Comparison of ENCODE assay signal across 8 cellular contexts in the genomic region with DNA sequence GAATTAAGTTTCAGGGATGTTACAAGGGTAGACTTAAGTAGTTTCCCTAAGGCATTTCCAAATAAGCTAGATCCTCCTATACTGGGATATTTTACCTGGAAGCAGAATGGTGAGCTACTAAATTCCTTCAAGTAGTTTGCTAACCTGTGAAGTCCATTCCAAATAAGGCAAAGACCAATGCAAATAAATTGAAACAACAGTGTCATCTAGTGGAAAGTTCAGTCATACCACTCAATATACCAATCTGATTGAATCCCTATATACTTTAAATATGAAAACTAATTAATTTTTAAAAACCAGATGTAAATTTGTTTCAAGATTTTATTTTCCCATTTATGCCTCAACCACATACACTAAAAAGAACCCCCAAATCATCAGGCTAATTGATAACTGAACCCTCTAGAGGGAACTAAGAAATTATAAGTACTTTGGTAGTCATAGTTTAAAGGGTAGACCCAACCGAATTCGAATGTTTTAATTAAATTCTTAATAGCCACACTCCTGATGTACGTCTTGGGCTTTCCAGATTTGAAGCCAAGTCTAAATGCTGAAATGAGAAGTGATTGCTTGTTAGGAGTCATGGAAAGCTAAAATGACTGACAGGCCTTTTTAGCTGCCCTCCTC.
DNase-seq lines count a peak whose midpoint lies in the region; ATAC-seq and TF ChIP-seq lines count a peak whose summit lies in the region.

No MANE protein-coding gene starts in this region.

- H3K4me1 ChIP-seq in RWPE2 (ENCODE audit: insufficient read depth, poor library complexity, severe bottlenecking) (no peaks in the 10 kb centered on the region), smooth muscle cell (ENCODE audit: low read depth) (no peaks in the 10 kb centered on the region)

- TF ChIP-seq CTCF in RWPE2 (IDR thresholded peaks at IDR 0.05; ENCODE audit: poor library complexity, severe bottlenecking) (peak; percentile 90), foreskin fibroblast (IDR thresholded peaks at IDR 0.05; ENCODE audit: low read depth, low read length) (peak; percentile 60), smooth muscle cell (IDR thresholded peaks at IDR 0.05; ENCODE audit: borderline replicate concordance, insufficient read depth, poor library complexity, severe bottlenecking) (peak; percentile 74)

- no peak overlapping the region for H2AFZ ChIP-seq in smooth muscle cell (ENCODE audit: low read depth)

- H3K9ac ChIP-seq in smooth muscle cell (ENCODE audit: low read depth) = no peak overlapping the region

- ATAC-seq in RWPE2 (ENCODE audit: low read depth) (peak; percentile 66), HG03439 (IDR thresholded peaks at IDR 0.05; ENCODE audit: unreplicated experiment) (no peak)

- H3K36me3 ChIP-seq in RWPE2 (ENCODE audit: low read depth) (no peaks in the 10 kb centered on the region), smooth muscle cell (ENCODE audit: low read depth) (no peaks in the 10 kb centered on the region)

- no peaks in the 10 kb centered on the region for H3K79me2 ChIP-seq in smooth muscle cell (ENCODE audit: low read depth)

- H3K4me2 ChIP-seq in smooth muscle cell = no peak overlapping the region

- DNase-seq in SKM-1 treated with dmso at 0.1 percent for 144 hours (lab: John Stamatoyannopoulos, UW; ENCODE audit: unreplicated experiment) = peak; percentile 37
- no peak for DNase-seq in SKM-1 (lab: John Stamatoyannopoulos, UW; ENCODE audit: unreplicated experiment)
- DNase-seq in HS-5 (ENCODE audit: low read depth) = peak; percentile 19
- DNase-seq in RWPE2 (ENCODE audit: low spot score) = no peak
- peak; percentile 15 to 67 for DNase-seq in foreskin fibroblast
- no peak for DNase-seq in smooth muscle cell (lab: John Stamatoyannopoulos, UW; ENCODE audit: unreplicated experiment)
- DNase-seq in activated CD4-positive, alpha-beta T cell treated with anti-CD3 and anti-CD28 coated beads, Interleukin-2, amount 50 U/mL, for 48 hours = no peak

- H3K4me3 ChIP-seq in RWPE2 (ENCODE audit: severe bottlenecking) (no peak overlapping the region), foreskin fibroblast (ENCODE audit: low read depth in 1 of 2, low read length in 2 of 2) (no peak overlapping the region), smooth muscle cell (no peak overlapping the region)

- H3K27ac ChIP-seq in RWPE2 (ENCODE audit: poor library complexity, severe bottlenecking) (no peak overlapping the region), smooth muscle cell (ENCODE audit: low read depth) (no peak overlapping the region)

- H3K27me3 ChIP-seq in RWPE2 (ENCODE audit: insufficient read depth, poor library complexity, severe bottlenecking) (no peaks in the 10 kb centered on the region), smooth muscle cell (ENCODE audit: low read depth) (peaks cover 9% of the 10 kb centered on the region)

- no peaks in the 10 kb centered on the region for H3F3A ChIP-seq in smooth muscle cell (ENCODE audit: low read depth)

- 73% methylated on average over 3 of the region's 3 CpGs for WGBS in smooth muscle cell (ENCODE audit: low lambda C conversion rate)

- no peaks in the 10 kb centered on the region for H4K20me1 ChIP-seq in smooth muscle cell (ENCODE audit: low read depth)

- H3K9me3 ChIP-seq in RWPE2 (ENCODE audit: severe bottlenecking) (no peaks in the 10 kb centered on the region), smooth muscle cell (replicated peaks; ENCODE audit: low read depth) (no peaks in the 10 kb centered on the region)

Comparison
In these comparisons a context has a peak if more than half of its experiments do, and no peak if none do; other contexts are left out.
1. DNase-seq: peak in SKM-1 treated with dmso at 0.1 percent for 144 hours (single experiment), HS-5 (single experiment) and foreskin fibroblast (2 of 2); none in SKM-1 (single experiment), RWPE2 (single experiment), smooth muscle cell (single experiment) and activated CD4-positive, alpha-beta T cell treated with anti-CD3 and anti-CD28 coated beads, Interleukin-2, amount 50 U/mL, for 48 hours (0 of 2).
2. Peak in every context shown above with its lines, with median percentiles within 50 percentile points of each other: CTCF ChIP-seq.